In genomic region chr21:29313662-29314408, GRCh38 we compare ENCODE assay signal across 16 cellular contexts.
"Had no signal": no experiment of that assay in that cellular context is flagged by ENCODE, and none has a peak within 500 bp of the region (broad histone marks: within the 10 kb centered on the region; RNA-seq: fewer than 3 reads in every experiment).

No MANE protein-coding gene starts in this region.

- H3K27ac ChIP-seq: brain microvascular endothelial cell, epithelial cell of prostate, tibial nerve, uterus had no signal

- DNase-seq: activated CD4-positive, alpha-beta T cell treated with anti-CD3 and anti-CD28 coated beads, Interleukin-2, amount 10 ng/mL, durations not matched to agents 7 days and 5 days; activated naive CD4-positive, alpha-beta T cell treated with anti-CD3 and anti-CD28 coated beads, Interleukin-2, amount 10 ng/mL, durations not matched to agents 7 days and 5 days; brain microvascular endothelial cell; cortex of kidney; effector memory CD4-positive, alpha-beta T cell; foreskin melanocyte; stimulated activated CD4-positive, alpha-beta T cell treated with anti-CD3 and anti-CD28 coated beads, Interleukin-2, amount 100 ng/mL, for 48 hours; stimulated activated naive B cell treated with anti-CD40 and anti-IgM and Interleukin-4, amounts not matched to agents 10 μg/mL and 1 μg/mL and 100 μg/mL, for 72 hours; substantia nigra; T-cell; T-helper 9 cell; uterus had no signal

- H3K27ac Mint-ChIP-seq: activated CD4-positive, alpha-beta T cell treated with anti-CD3 and anti-CD28 coated beads, Interleukin-2, amount 10 ng/mL, durations not matched to agents 7 days and 5 days; activated naive CD4-positive, alpha-beta T cell treated with anti-CD3 and anti-CD28 coated beads, Interleukin-2, amount 10 ng/mL, durations not matched to agents 7 days and 5 days; stimulated activated naive B cell treated with anti-CD40 and anti-IgM and Interleukin-4, amounts not matched to agents 10 μg/mL and 1 μg/mL and 100 μg/mL, for 72 hours; T-cell had no signal

- ATAC-seq: stimulated activated naive B cell treated with anti-CD40 and anti-IgM and Interleukin-4, amounts not matched to agents 10 μg/mL and 1 μg/mL and 100 μg/mL, for 72 hours; T-cell had no signal

- H3K27me3 ChIP-seq: brain microvascular endothelial cell, tibial nerve, uterus had no signal

- H3K4me3 ChIP-seq: tibial nerve, uterus had no signal

- H3K27me3 Mint-ChIP-seq: activated CD4-positive, alpha-beta T cell treated with anti-CD3 and anti-CD28 coated beads, Interleukin-2, amount 10 ng/mL, durations not matched to agents 7 days and 5 days; activated naive CD4-positive, alpha-beta T cell treated with anti-CD3 and anti-CD28 coated beads, Interleukin-2, amount 10 ng/mL, durations not matched to agents 7 days and 5 days; central memory CD8-positive, alpha-beta T cell; stimulated activated naive B cell treated with anti-CD40 and anti-IgM and Interleukin-4, amounts not matched to agents 10 μg/mL and 1 μg/mL and 100 μg/mL, for 72 hours; T-cell had no signal

- H3K9me3 ChIP-seq: tibial nerve, uterus had no signal

- H3K4me3 Mint-ChIP-seq: activated CD4-positive, alpha-beta T cell treated with anti-CD3 and anti-CD28 coated beads, Interleukin-2, amount 10 ng/mL, durations not matched to agents 7 days and 5 days; activated naive CD4-positive, alpha-beta T cell treated with anti-CD3 and anti-CD28 coated beads, Interleukin-2, amount 10 ng/mL, durations not matched to agents 7 days and 5 days; central memory CD8-positive, alpha-beta T cell; neural crest cell; stimulated activated naive B cell treated with anti-CD40 and anti-IgM and Interleukin-4, amounts not matched to agents 10 μg/mL and 1 μg/mL and 100 μg/mL, for 72 hours; T-cell had no signal

- H3K9me3 Mint-ChIP-seq: activated CD4-positive, alpha-beta T cell treated with anti-CD3 and anti-CD28 coated beads, Interleukin-2, amount 10 ng/mL, durations not matched to agents 7 days and 5 days; activated naive CD4-positive, alpha-beta T cell treated with anti-CD3 and anti-CD28 coated beads, Interleukin-2, amount 10 ng/mL, durations not matched to agents 7 days and 5 days; central memory CD8-positive, alpha-beta T cell; stimulated activated naive B cell treated with anti-CD40 and anti-IgM and Interleukin-4, amounts not matched to agents 10 μg/mL and 1 μg/mL and 100 μg/mL, for 72 hours had no signal

- H3K36me3 ChIP-seq: uterus had no signal
